18 cellular contexts compared by ENCODE assay signal in genomic region chr1:85146972-85147359, GRCh38. TPM values are rescaled to one million over a fixed set of nuclear protein-coding genes. Genes with fewer than 3 reads are reported as not detected.
DNase-seq lines count a peak whose midpoint lies in the region; ATAC-seq and TF ChIP-seq lines count a peak whose summit lies in the region.
"Had no signal": no experiment of that assay in that cellular context is flagged by ENCODE, and none has a peak within 500 bp of the region (broad histone marks: within the 10 kb centered on the region; RNA-seq: fewer than 3 reads in every experiment).

No MANE protein-coding gene starts in this region.

- no peak overlapping the region for H4K8ac ChIP-seq in trophoblast cell (ENCODE audit: low read depth, low read length)

- TF ChIP-seq CTCF in GM23338 (conservative IDR thresholded peaks at IDR 0.05; ENCODE audit: low read depth in 2 of 2) (peak in 1 of 2 experiments; percentile 57; a peak in 3 of 4 replicates), PC-3 (conservative IDR thresholded peaks at IDR 0.05; ENCODE audit: low read depth, low read length) (peak; percentile 33; the same call in 1 of the 2 replicates), epithelial cell of esophagus (IDR thresholded peaks at IDR 0.05; ENCODE audit: insufficient read depth, low read depth, low read length, missing control alignments) (no peak), gastroesophageal sphincter (IDR thresholded peaks at IDR 0.05) (no peak), transverse colon (IDR thresholded peaks at IDR 0.05) (peak in 1 of 5 experiments; percentile 7)

- H3K27me3 ChIP-seq in GM23338 (ENCODE audit: insufficient read depth): no peaks in the 10 kb centered on the region
- no peaks in the 10 kb centered on the region for H3K27me3 ChIP-seq in PC-3 (ENCODE audit: low read length)
- no peaks in the 10 kb centered on the region for H3K27me3 ChIP-seq in trophoblast cell (ENCODE audit: insufficient read depth, low read length)
- no peaks in the 10 kb centered on the region for H3K27me3 ChIP-seq in gastroesophageal sphincter
- no peaks in the 10 kb centered on the region for H3K27me3 ChIP-seq in transverse colon
- H3K27me3 ChIP-seq: body of pancreas, stomach had no signal

- no peaks in the 10 kb centered on the region for H3K9me2 ChIP-seq in GM23338 (ENCODE audit: insufficient read depth)
- no peaks in the 10 kb centered on the region for H3K9me2 ChIP-seq in PC-3 (replicated peaks; ENCODE audit: low read length)

- intact Hi-C loops in PC-3 (cut with micrococcal nuclease): no loop called here
- intact Hi-C loops in transverse colon (cut with DNase I; ENCODE audit: low total_unique reads): no loop called here

- H3K9me3 Mint-ChIP-seq in GM23338: no peaks in the 10 kb centered on the region
- H3K9me3 Mint-ChIP-seq: CD8-positive, alpha-beta T cell; effector memory CD8-positive, alpha-beta T cell; natural killer cell had no signal

- no peak overlapping the region for H3K18ac ChIP-seq in trophoblast cell (ENCODE audit: low read length)

- H3K79me2 ChIP-seq in GM23338 (replicated peaks; ENCODE audit: insufficient read depth) (no peaks in the 10 kb centered on the region), PC-3 (ENCODE audit: low read length) (no peaks in the 10 kb centered on the region), trophoblast cell (ENCODE audit: control insufficient read depth, insufficient read depth, low read length, poor library complexity) (no peaks in the 10 kb centered on the region)

- H3K4me1 Mint-ChIP-seq in GM23338: peaks cover 54% of the 10 kb centered on the region
- H3K4me1 Mint-ChIP-seq: natural killer cell had no signal

- H3K79me1 ChIP-seq in trophoblast cell (ENCODE audit: low read length): no peaks in the 10 kb centered on the region

- no peak overlapping the region for H3K14ac ChIP-seq in trophoblast cell (ENCODE audit: low read length)

- ATAC-seq in GM23338 (no peak), PC-3 (peak; percentile 42), gastroesophageal sphincter (no peak)
- ATAC-seq: body of pancreas; CD8-positive, alpha-beta T cell; effector memory CD8-positive, alpha-beta T cell; left lobe of liver; natural killer cell; sciatic nerve had no signal

- no peaks in the 10 kb centered on the region for H3K9me3 ChIP-seq in PC-3 (ENCODE audit: low read length)
- no peaks in the 10 kb centered on the region for H3K9me3 ChIP-seq in trophoblast cell (ENCODE audit: insufficient read depth, low read depth, low read length)
- no peaks in the 10 kb centered on the region for H3K9me3 ChIP-seq in gastroesophageal sphincter
- no peaks in the 10 kb centered on the region for H3K9me3 ChIP-seq in transverse colon
- H3K9me3 ChIP-seq: body of pancreas, stomach had no signal

- TF ChIP-seq POLR2A in gastroesophageal sphincter (IDR thresholded peaks at IDR 0.05) (no peak), transverse colon (IDR thresholded peaks at IDR 0.05) (no peak)

- H2AK5ac ChIP-seq in trophoblast cell (ENCODE audit: low read length): no peak overlapping the region

- H2AFZ ChIP-seq in GM23338: no peak overlapping the region
- no peak overlapping the region for H2AFZ ChIP-seq in PC-3 (ENCODE audit: low read length)
- H2AFZ ChIP-seq in trophoblast cell (ENCODE audit: insufficient read depth, low read length, poor library complexity): no peak overlapping the region

- no peak overlapping the region for H2BK12ac ChIP-seq in trophoblast cell (ENCODE audit: low read length)

- no peaks in the 10 kb centered on the region for H3F3A ChIP-seq in GM23338 (replicated peaks; ENCODE audit: low read depth)
- no peaks in the 10 kb centered on the region for H3F3A ChIP-seq in PC-3 (ENCODE audit: low read length, unreplicated experiment)

- POLR2A ChIA-PET in PC-3 (lab: Charles Lee; ENCODE audit: unreplicated experiment): no interaction called here

- no peak overlapping the region for H3K27ac Mint-ChIP-seq in GM23338
- H3K27ac Mint-ChIP-seq: CD8-positive, alpha-beta T cell; effector memory CD8-positive, alpha-beta T cell; natural killer cell had no signal

- peak overlapping the region; percentile 36; the same call in 1 of the 2 replicates for H3K27ac ChIP-seq in GM23338 (ENCODE audit: low read depth)
- H3K27ac ChIP-seq in PC-3 (ENCODE audit: low read length): no peak overlapping the region
- no peak overlapping the region for H3K27ac ChIP-seq in trophoblast cell (ENCODE audit: low read depth, low read length)
- no peak overlapping the region for H3K27ac ChIP-seq in gastroesophageal sphincter
- H3K27ac ChIP-seq in transverse colon: no peak overlapping the region
- H3K27ac ChIP-seq: body of pancreas, stomach had no signal

- H3K23ac ChIP-seq in trophoblast cell (ENCODE audit: low read length): no peak overlapping the region

- H3K36me3 Mint-ChIP-seq in GM23338 (ENCODE audit: low read depth): no peaks in the 10 kb centered on the region
- H3K36me3 Mint-ChIP-seq: CD8-positive, alpha-beta T cell; natural killer cell had no signal

- no peaks in the 10 kb centered on the region for H3K27me3 Mint-ChIP-seq in GM23338 (ENCODE audit: insufficient read depth, low read depth, poor library complexity)

- no peak overlapping the region for H2BK5ac ChIP-seq in trophoblast cell (ENCODE audit: low read depth, low read length, poor library complexity)

- no peak overlapping the region for H2BK120ac ChIP-seq in trophoblast cell (ENCODE audit: insufficient read depth, low read length, poor library complexity)

- H3K4me3 ChIP-seq in GM23338: no peak overlapping the region
- no peak overlapping the region for H3K4me3 ChIP-seq in PC-3 (ENCODE audit: low read length)
- no peak overlapping the region for H3K4me3 ChIP-seq in epithelial cell of esophagus (ENCODE audit: low read length)
- no peak overlapping the region for H3K4me3 ChIP-seq in trophoblast cell (ENCODE audit: low read depth, low read length)
- no peak overlapping the region for H3K4me3 ChIP-seq in gastroesophageal sphincter
- no peak overlapping the region for H3K4me3 ChIP-seq in transverse colon
- H3K4me3 ChIP-seq: body of pancreas, stomach had no signal

- peaks cover 36% of the 10 kb centered on the region for H3K4me1 ChIP-seq in GM23338 (ENCODE audit: insufficient read depth)
- no peaks in the 10 kb centered on the region for H3K4me1 ChIP-seq in PC-3 (ENCODE audit: insufficient read depth, low read length)
- H3K4me1 ChIP-seq in trophoblast cell (ENCODE audit: control insufficient read depth in 1 of 2, insufficient read depth in 2 of 2, low read length in 2 of 2): peaks cover 6 to 18% of the 10 kb centered on the region in 2 experiments
- peaks cover 0 to 13% (median 0%) of the 10 kb centered on the region in 3 donors for H3K4me1 ChIP-seq in gastroesophageal sphincter
- peaks cover 0 to 9% (median 0%) of the 10 kb centered on the region in 4 donors for H3K4me1 ChIP-seq in transverse colon
- H3K4me1 ChIP-seq: stomach had no signal

- DNase-seq in GM23338 (ENCODE audit: low spot score) (no peak), PC-3 (peak; percentile 49), epithelial cell of esophagus (ENCODE audit: low read depth) (peak; percentile 20), trophoblast cell (peak; percentile 31 to 93), MV-4-11 (lab: John Stamatoyannopoulos, UW) (no peak), transverse colon (no peak)
- DNase-seq: activated effector memory CD4-positive, alpha-beta T cell treated with anti-CD3 and anti-CD28 coated beads, Interleukin-2, amount 50 U/mL, for 16 hours; body of pancreas; CD8-positive, alpha-beta T cell; effector memory CD8-positive, alpha-beta T cell; KG1; natural killer cell; NCI-H187 treated with DMSO at 0.1 percent for 48 hours; NCI-H82; stomach had no signal

- H3K4me3 Mint-ChIP-seq in GM23338: no peak overlapping the region
- H3K4me3 Mint-ChIP-seq: CD8-positive, alpha-beta T cell; effector memory CD8-positive, alpha-beta T cell; natural killer cell had no signal

- no peak overlapping the region for H3K4ac ChIP-seq in trophoblast cell (ENCODE audit: low read depth, low read length)

- H4K20me1 ChIP-seq in GM23338 (replicated peaks; ENCODE audit: insufficient read depth) (no peaks in the 10 kb centered on the region), PC-3 (ENCODE audit: low read length) (no peaks in the 10 kb centered on the region)

- H4K91ac ChIP-seq in trophoblast cell (ENCODE audit: low read depth, low read length): no peak overlapping the region

- no peak for TF ChIP-seq EP300 in gastroesophageal sphincter (IDR thresholded peaks at IDR 0.05)
- no peak for TF ChIP-seq EP300 in transverse colon (IDR thresholded peaks at IDR 0.05; ENCODE audit: low read depth)

- in situ Hi-C loops in transverse colon (cut with MboI; ENCODE audit: low pct_ligation_motif_present in 1 of 4, low pct_unique_long_range_greater_than_20kb in 1 of 4, low sequenced_read_pairs in 3 of 4): no loop called here

- BruUV-seq in PC-3 (replicated peaks; lab: Mats Ljungman, UMichigan): no TSS peak

- H4K12ac ChIP-seq in trophoblast cell (ENCODE audit: low read depth, low read length): no peak overlapping the region

- no peak overlapping the region for H3K9ac ChIP-seq in PC-3 (ENCODE audit: low read length)
- H3K9ac ChIP-seq in trophoblast cell (ENCODE audit: low read length): no peak overlapping the region

- no peaks in the 10 kb centered on the region for H3K36me3 ChIP-seq in GM23338 (ENCODE audit: insufficient read depth)
- H3K36me3 ChIP-seq in PC-3 (ENCODE audit: low read depth, low read length): no peaks in the 10 kb centered on the region
- H3K36me3 ChIP-seq in trophoblast cell (ENCODE audit: control insufficient read depth in 1 of 2, insufficient read depth in 2 of 2, low read length in 2 of 2): no peaks in the 10 kb centered on the region
- no peaks in the 10 kb centered on the region for H3K36me3 ChIP-seq in gastroesophageal sphincter
- no peaks in the 10 kb centered on the region for H3K36me3 ChIP-seq in transverse colon
- H3K36me3 ChIP-seq: stomach had no signal

- H3K4me2 ChIP-seq in GM23338: no peak overlapping the region
- H3K4me2 ChIP-seq in PC-3 (ENCODE audit: low read length): peak overlapping the region; percentile 14; the same call in 1 of the 2 replicates
- no peak overlapping the region for H3K4me2 ChIP-seq in trophoblast cell (ENCODE audit: low read length)

- CTCF ChIA-PET in PC-3 (lab: Charles Lee): no interaction called here

TF ChIP-seq in GM23338, 12 proteins besides CTCF, POLR2A, EP300 and RAD21:
- TF ChIP-seq STAT1 (IDR thresholded peaks at IDR 0.05; ENCODE audit: unreplicated experiment): no peak

RNA-seq across cellular contexts. Expression of gene SYDE2, which starts 53.9 kb away (rescaled TPM):
- 20.1 and 20.6 TPM in 2 replicates for total RNA-seq in GM23338 (2014; rRNA removed; shearing (Covaris generic))
- 5.8 and 5.9 TPM in 2 replicates for polyA plus RNA-seq in GM23338 (2016; fragmentation: Nextera tagmentation; extraction: Ambion mirVana)
- total RNA-seq in PC-3 (2014; rRNA removed) (4.4 and 6.8 TPM in 2 replicates), gastroesophageal sphincter (100 to 1,000 TPM in 2 of 4 donors, 10 to 100 TPM in 2; 30.4 to 115 (median 85.2) TPM), transverse colon (10 to 100 TPM; 10.1 to 28.8 (median 15.4) TPM)
- 9.0 and 9.2 TPM in 2 replicates for polyA plus RNA-seq in trophoblast cell (2013)

Comparison
In these comparisons a context has a peak if more than half of its experiments do, and no peak if none do; other contexts are left out.
1. DNase-seq: peak in PC-3 (single experiment), epithelial cell of esophagus (single experiment) and trophoblast cell (2 of 2); none in GM23338 (single experiment), MV-4-11 (single experiment) and transverse colon (single experiment).